In the genomic region with DNA sequence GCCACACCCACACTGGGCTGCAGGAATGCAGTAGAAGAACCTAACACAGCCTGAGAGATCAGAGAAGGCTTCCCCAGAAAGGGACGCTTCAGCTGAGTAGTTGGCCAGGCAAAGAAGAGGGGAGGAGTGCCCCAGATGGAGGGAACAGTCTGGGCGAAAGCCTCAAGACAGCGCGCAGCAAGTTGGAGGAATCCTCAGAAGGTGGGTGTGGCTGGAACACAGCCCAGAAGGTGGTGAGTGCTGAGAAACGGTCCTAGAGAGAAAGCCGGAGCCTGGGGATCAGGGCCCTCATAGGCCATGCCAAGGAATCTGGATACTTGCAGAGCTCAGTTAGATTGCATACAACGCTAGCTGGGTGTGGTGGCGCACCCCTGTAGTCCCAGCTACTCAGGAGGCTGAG, we compare ENCODE assay signal across 24 cellular contexts. TPM values are rescaled to one million over a fixed set of nuclear protein-coding genes. Genes with fewer than 3 reads are reported as not detected.
A peak's percentile ranks its signal among the peaks of the same experiment; 100 is the strongest.
DNase-seq lines count a peak whose midpoint lies in the region; ATAC-seq and TF ChIP-seq lines count a peak whose summit lies in the region.
"Had no signal": no experiment of that assay in that cellular context is flagged by ENCODE, and none has a peak within 500 bp of the region (broad histone marks: within the 10 kb centered on the region; RNA-seq: fewer than 3 reads in every experiment).

No MANE protein-coding gene starts in this region.

- TF ChIP-seq CTCF in RWPE2 (IDR thresholded peaks at IDR 0.05; ENCODE audit: poor library complexity, severe bottlenecking) (no peak), thyroid gland (IDR thresholded peaks at IDR 0.05) (no peak)

- TF ChIP-seq POLR2A in thyroid gland (IDR thresholded peaks at IDR 0.05), result no peak

- H3K36me3 ChIP-seq in RWPE2 (ENCODE audit: low read depth), result no peaks in the 10 kb centered on the region
- H3K36me3 ChIP-seq in thyroid gland, result no peaks in the 10 kb centered on the region
- H3K36me3 ChIP-seq: BE2C, HAP-1 had no signal

- H3K4me3 ChIP-seq in RWPE2 (ENCODE audit: severe bottlenecking), result no peak overlapping the region
- H3K4me3 ChIP-seq in thyroid gland (replicated peaks in 1 of 3), result no peak overlapping the region
- H3K4me3 ChIP-seq: GM23338, HAP-1 had no signal

- H3K4me1 ChIP-seq in RWPE2 (ENCODE audit: insufficient read depth, poor library complexity, severe bottlenecking), result peaks cover 5% of the 10 kb centered on the region
- peaks cover 5 to 9% of the 10 kb centered on the region in 2 donors for H3K4me1 ChIP-seq in thyroid gland
- H3K4me1 ChIP-seq: HAP-1 had no signal

- H3K27me3 ChIP-seq in RWPE2 (ENCODE audit: insufficient read depth, poor library complexity, severe bottlenecking) (no peaks in the 10 kb centered on the region), thyroid gland (no peaks in the 10 kb centered on the region)
- H3K27me3 ChIP-seq: BE2C had no signal

- DNase-seq in NCI-H82 (lab: John Stamatoyannopoulos, UW), result peak; percentile 40
- no peak for DNase-seq in NCI-H82 treated with DMSO at 0.1 percent for 48 hours (lab: John Stamatoyannopoulos, UW; ENCODE audit: unreplicated experiment)
- no peak for DNase-seq in RWPE2 (ENCODE audit: low spot score)
- peak; percentile 52 to 61 for DNase-seq in thyroid gland
- DNase-seq in nucleus accumbens (lab: John Stamatoyannopoulos, UW), result no peak
- DNase-seq: 8988T; ACHN; BE2C; CD8-positive, alpha-beta memory T cell; Karpas-422; NCI-H1092 treated with DMSO at 0.1 percent for 48 hours; NCI-H1436; NCI-H187; NCI-H69; PC-3; SHP77; T-helper 1 cell had no signal

- no peak overlapping the region for H3K27ac ChIP-seq in RWPE2 (ENCODE audit: poor library complexity, severe bottlenecking)
- H3K27ac ChIP-seq in thyroid gland, result no peak overlapping the region
- H3K27ac ChIP-seq: HL-60 had no signal

- H3K9me3 ChIP-seq in RWPE2 (ENCODE audit: severe bottlenecking) (no peaks in the 10 kb centered on the region), thyroid gland (no peaks in the 10 kb centered on the region)
- H3K9me3 ChIP-seq: BE2C, HAP-1 had no signal

- intact Hi-C loops in thyroid gland (cut with DNase I), result no loop called here

- WGBS in thyroid gland, 2 donors, result 49 to 62% methylated on average over 8 of the region's 8 CpGs

- peak; percentile 50 for ATAC-seq in RWPE2 (ENCODE audit: low read depth)
- peak; percentile 34 for ATAC-seq in esophagus mucosa
- ATAC-seq in GM21381 (IDR thresholded peaks at IDR 0.05; ENCODE audit: unreplicated experiment), result no peak
- ATAC-seq in HG03135 (IDR thresholded peaks at IDR 0.05; ENCODE audit: unreplicated experiment), result no peak
- ATAC-seq: GM23338, PC-3 had no signal

RNA-seq across cellular contexts. Expression of gene CD40, which starts 26.5 kb away (rescaled TPM):
- total RNA-seq in esophagus mucosa (7.4 TPM), thyroid gland (10 to 100 TPM; 13.0 to 15.9 (median 15.0) TPM)
- total RNA-seq: SK-MEL-5 had no signal

RNA-seq across cellular contexts. Expression of gene NCOA5, which starts 54.9 kb away (rescaled TPM):
- total RNA-seq in esophagus mucosa, result 14.3 TPM
- total RNA-seq in thyroid gland, result 10 to 100 TPM; 31.4 to 46.1 (median 37.4) TPM

Comparison
In these comparisons a context has a peak if more than half of its experiments do, and no peak if none do; other contexts are left out.
1. DNase-seq: peak in NCI-H82 (single experiment) and thyroid gland (2 of 2); none in NCI-H82 treated with DMSO at 0.1 percent for 48 hours (single experiment), RWPE2 (single experiment) and nucleus accumbens (0 of 56).
2. ATAC-seq: peak in RWPE2 (single experiment) and esophagus mucosa (single experiment); none in GM21381 (single experiment) and HG03135 (single experiment).